In the genomic region with DNA sequence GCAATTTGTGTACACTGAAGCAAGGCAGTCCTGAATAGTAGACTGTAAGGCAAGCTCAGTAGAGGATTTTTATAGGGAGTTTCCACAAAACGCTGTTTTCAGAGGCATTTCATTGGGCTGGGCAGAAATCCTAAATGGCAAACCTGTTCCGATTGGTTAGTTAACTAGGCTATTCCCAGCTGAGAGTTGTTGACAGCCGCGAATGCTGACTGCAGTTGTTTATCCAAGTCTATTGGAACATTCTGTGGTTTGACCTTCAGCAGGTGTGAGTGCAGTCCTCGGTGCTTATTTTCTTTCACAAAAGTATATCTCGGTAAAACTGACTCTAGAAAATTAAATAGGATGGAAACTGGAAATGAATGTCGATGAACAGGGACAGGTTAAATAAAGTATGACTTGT, we compare ENCODE assay signal across 21 cellular contexts. TPM values are rescaled to one million over a fixed set of nuclear protein-coding genes. Genes with fewer than 3 reads are reported as not detected.
DNase-seq lines count a peak whose midpoint lies in the region; ATAC-seq and TF ChIP-seq lines count a peak whose summit lies in the region.
"Had no signal": no experiment of that assay in that cellular context is flagged by ENCODE, and none has a peak within 500 bp of the region (broad histone marks: within the 10 kb centered on the region; RNA-seq: fewer than 3 reads in every experiment).

No MANE protein-coding gene starts in this region.

- H3K9ac ChIP-seq in parathyroid adenoma, result no peak overlapping the region

- no peaks in the 10 kb centered on the region for H3K9me3 ChIP-seq in CD4-positive, CD25-positive, alpha-beta regulatory T cell (ENCODE audit: control insufficient read depth in 2 of 2, low read length in 2 of 2)
- no peaks in the 10 kb centered on the region for H3K9me3 ChIP-seq in parathyroid adenoma (ENCODE audit: control insufficient read depth, low read length)
- H3K9me3 ChIP-seq: ovary, spleen had no signal

- peak overlapping the region; percentile 74 for H3K27ac ChIP-seq in CD4-positive, CD25-positive, alpha-beta regulatory T cell (ENCODE audit: insufficient read depth, low read length, poor library complexity, severe bottlenecking)
- no peak overlapping the region for H3K27ac ChIP-seq in parathyroid adenoma
- H3K27ac ChIP-seq: ovary, spleen had no signal

- H3K27me3 Mint-ChIP-seq in CD4-positive, CD25-positive, alpha-beta regulatory T cell, result no peaks in the 10 kb centered on the region
- no peaks in the 10 kb centered on the region for H3K27me3 Mint-ChIP-seq in effector memory CD8-positive, alpha-beta T cell
- no peaks in the 10 kb centered on the region for H3K27me3 Mint-ChIP-seq in activated naive CD4-positive, alpha-beta T cell treated with anti-CD3 and anti-CD28 coated beads for 36 hours (ENCODE audit: low read depth)
- H3K27me3 Mint-ChIP-seq: naive B cell had no signal

- H3K4me1 Mint-ChIP-seq in CD4-positive, CD25-positive, alpha-beta regulatory T cell, result peaks cover 18 to 67% (median 45%) of the 10 kb centered on the region in 4 donors
- H3K4me1 Mint-ChIP-seq in effector memory CD8-positive, alpha-beta T cell (ENCODE audit: low read depth in 2 of 2), result peaks cover 25 to 31% of the 10 kb centered on the region in 2 donors
- peaks cover 44% of the 10 kb centered on the region for H3K4me1 Mint-ChIP-seq in activated naive CD4-positive, alpha-beta T cell treated with anti-CD3 and anti-CD28 coated beads for 36 hours (ENCODE audit: low read depth)

- H3K79me2 ChIP-seq in parathyroid adenoma, result no peaks in the 10 kb centered on the region

- peaks cover 51% of the 10 kb centered on the region for H3K4me1 ChIP-seq in CD4-positive, CD25-positive, alpha-beta regulatory T cell (ENCODE audit: control insufficient read depth, insufficient read depth, low read length, poor library complexity, severe bottlenecking)
- H3K4me1 ChIP-seq in parathyroid adenoma, result no peaks in the 10 kb centered on the region

- H3K9me3 Mint-ChIP-seq in CD4-positive, CD25-positive, alpha-beta regulatory T cell, result peaks cover 0 to 5% (median 0%) of the 10 kb centered on the region in 7 donors
- H3K9me3 Mint-ChIP-seq in effector memory CD8-positive, alpha-beta T cell, result no peaks in the 10 kb centered on the region
- no peaks in the 10 kb centered on the region for H3K9me3 Mint-ChIP-seq in activated naive CD4-positive, alpha-beta T cell treated with anti-CD3 and anti-CD28 coated beads for 36 hours
- H3K9me3 Mint-ChIP-seq: naive B cell, WTC11 had no signal

- intact Hi-C loops in activated naive CD4-positive, alpha-beta T cell treated with anti-CD3 and anti-CD28 coated beads for 36 hours (cut with micrococcal nuclease), result loop anchor here (5.0 kb wide), 1 partner anchor 173 kb away; a partner anchor contains a TSS

- H3K36me3 Mint-ChIP-seq in CD4-positive, CD25-positive, alpha-beta regulatory T cell, result no peaks in the 10 kb centered on the region
- peaks cover 12% of the 10 kb centered on the region for H3K36me3 Mint-ChIP-seq in effector memory CD8-positive, alpha-beta T cell (ENCODE audit: insufficient read depth)
- H3K36me3 Mint-ChIP-seq in activated naive CD4-positive, alpha-beta T cell treated with anti-CD3 and anti-CD28 coated beads for 36 hours (ENCODE audit: low read depth), result no peaks in the 10 kb centered on the region
- H3K36me3 Mint-ChIP-seq: WTC11 had no signal

- H3K4me3 ChIP-seq in CD4-positive, CD25-positive, alpha-beta regulatory T cell (ENCODE audit: low read depth, low read length), result peak overlapping the region; percentile 9
- H3K4me3 ChIP-seq in parathyroid adenoma (ENCODE audit: low read depth, low read length), result no peak overlapping the region
- H3K4me3 ChIP-seq: K562, ovary, spleen had no signal

- H3K36me3 ChIP-seq in CD4-positive, CD25-positive, alpha-beta regulatory T cell (ENCODE audit: control insufficient read depth, insufficient read depth, low read length), result no peaks in the 10 kb centered on the region
- H3K36me3 ChIP-seq in parathyroid adenoma (ENCODE audit: control insufficient read depth, insufficient read depth, low read length), result no peaks in the 10 kb centered on the region
- H3K36me3 ChIP-seq: ovary had no signal

- H3K27ac Mint-ChIP-seq in CD4-positive, CD25-positive, alpha-beta regulatory T cell, result peak overlapping the region; percentile 84 to 96 (median 89)
- H3K27ac Mint-ChIP-seq in effector memory CD8-positive, alpha-beta T cell, result peak overlapping the region; percentile 32 to 74
- no peak overlapping the region for H3K27ac Mint-ChIP-seq in activated naive CD4-positive, alpha-beta T cell treated with anti-CD3 and anti-CD28 coated beads for 36 hours
- H3K27ac Mint-ChIP-seq: WTC11 had no signal

- DNase-seq in CD4-positive, CD25-positive, alpha-beta regulatory T cell, result no peak
- peak; percentile 54 for DNase-seq in NCI-H2107 (lab: John Stamatoyannopoulos, UW)
- no peak for DNase-seq in effector memory CD8-positive, alpha-beta T cell
- DNase-seq in DMS114 treated with DMSO at 0.1 percent for 48 hours (lab: John Stamatoyannopoulos, UW; ENCODE audit: unreplicated experiment), result no peak
- DNase-seq in activated naive CD4-positive, alpha-beta T cell treated with anti-CD3 and anti-CD28 coated beads for 36 hours, result no peak
- no peak for DNase-seq in NCI-H1092 treated with DMSO at 0.1 percent for 48 hours (lab: John Stamatoyannopoulos, UW)
- DNase-seq: foreskin melanocyte; MV-4-11; naive B cell; NCI-H2081; NCI-H510A treated with DMSO at 0.1 percent for 48 hours; SHP77 treated with DMSO at 0.1 percent for 48 hours; spleen; stimulated activated CD8-positive, alpha-beta memory T cell treated with anti-CD3 and anti-CD28 coated beads, Interleukin-4, amount 100 ng/mL, for 48 hours; substantia nigra had no signal

- peak overlapping the region in 3 of 4 donors; percentile 9 to 47 (median 22) for H3K4me3 Mint-ChIP-seq in CD4-positive, CD25-positive, alpha-beta regulatory T cell
- H3K4me3 Mint-ChIP-seq in effector memory CD8-positive, alpha-beta T cell, result no peak overlapping the region
- no peak overlapping the region for H3K4me3 Mint-ChIP-seq in activated naive CD4-positive, alpha-beta T cell treated with anti-CD3 and anti-CD28 coated beads for 36 hours
- H3K4me3 Mint-ChIP-seq: naive B cell, WTC11 had no signal

- no peak for TF ChIP-seq CTCF in parathyroid adenoma (IDR thresholded peaks at IDR 0.05)

- no peak for ATAC-seq in CD4-positive, CD25-positive, alpha-beta regulatory T cell (ENCODE audit: low read depth in 2 of 2)
- ATAC-seq in effector memory CD8-positive, alpha-beta T cell (replicated peaks), result no peak
- ATAC-seq in HG03457 (IDR thresholded peaks at IDR 0.05; ENCODE audit: unreplicated experiment), result no peak
- ATAC-seq: HCT116, K562, WTC11 had no signal

- no peaks in the 10 kb centered on the region for H3K27me3 ChIP-seq in CD4-positive, CD25-positive, alpha-beta regulatory T cell (ENCODE audit: control insufficient read depth, insufficient read depth, low read length)
- H3K27me3 ChIP-seq in parathyroid adenoma (ENCODE audit: control insufficient read depth, insufficient read depth, low read length), result no peaks in the 10 kb centered on the region
- H3K27me3 ChIP-seq: ovary, spleen had no signal

- no peak overlapping the region for H2AFZ ChIP-seq in parathyroid adenoma

- peak overlapping the region; percentile 37 for H3K4me2 ChIP-seq in parathyroid adenoma (ENCODE audit: low read length)

- CTCF ChIA-PET in activated naive CD4-positive, alpha-beta T cell treated with anti-CD3 and anti-CD28 coated beads for 36 hours (lab: Charles Lee), result interaction anchor here (0.6 to 1.3 kb wide), 2 partner anchors 249 to 305 kb away, joined by 3 to 4 read pairs; no protein-coding TSS in a partner anchor

RNA-seq across cellular contexts. Expression of a gene that starts 45.4 kb away (rescaled TPM):
- 5,591 TPM for total RNA-seq in CD4-positive, CD25-positive, alpha-beta regulatory T cell
- polyA plus RNA-seq in CD4-positive, CD25-positive, alpha-beta regulatory T cell, result 1,000 to 10,000 TPM; 2,708 to 4,074 (median 3,846) TPM
- total RNA-seq in activated naive CD4-positive, alpha-beta T cell treated with anti-CD3 and anti-CD28 coated beads for 36 hours, result 1,000 to 10,000 TPM; 3,331 to 3,631 TPM

Comparison
In these comparisons a context has a peak if more than half of its experiments do, and no peak if none do; other contexts are left out.
1. H3K4me3 Mint-ChIP-seq: peak in CD4-positive, CD25-positive, alpha-beta regulatory T cell (3 of 4); none in effector memory CD8-positive, alpha-beta T cell (0 of 2) and activated naive CD4-positive, alpha-beta T cell treated with anti-CD3 and anti-CD28 coated beads for 36 hours (single experiment).